ENCODE assay signal across 29 cellular contexts in genomic region chr18:58955738-58956137, GRCh38.
DNase-seq lines count a peak whose midpoint lies in the region; ATAC-seq, FAIRE-seq and TF ChIP-seq lines count a peak whose summit lies in the region.
"Had no signal": no experiment of that assay in that cellular context is flagged by ENCODE, and none has a peak within 500 bp of the region (broad histone marks: within the 10 kb centered on the region; RNA-seq: fewer than 3 reads in every experiment).

No MANE protein-coding gene starts in this region.

- H3K36me3 ChIP-seq in ACC112 (ENCODE audit: insufficient read depth, low read length) (peaks cover 7% of the 10 kb centered on the region), IMR-90 (ENCODE audit: control insufficient read depth, insufficient read depth, low read length) (peaks cover 17% of the 10 kb centered on the region), gastroesophageal sphincter (peaks cover 0 to 45% of the 10 kb centered on the region in 2 donors), testis (ENCODE audit: low read depth, missing control alignments) (no peaks in the 10 kb centered on the region)

- dilution Hi-C loops in IMR-90 (cut with HindIII; ENCODE audit: low sequenced_read_pairs, unreplicated experiment), result no loop called here

- peak overlapping the region; percentile 43; the same call in 1 of the 2 replicates for H3K4me3 ChIP-seq in ACC112 (ENCODE audit: low read depth, low read length)
- no peak overlapping the region for H3K4me3 ChIP-seq in IMR-90 (ENCODE audit: insufficient read depth, low read depth, low read length)
- H3K4me3 ChIP-seq in gastroesophageal sphincter, result no peak overlapping the region
- no peak overlapping the region for H3K4me3 ChIP-seq in testis
- H3K4me3 ChIP-seq: PC-9, skin epidermis, stomach, tibial nerve had no signal

- H3K56ac ChIP-seq in IMR-90 (ENCODE audit: extremely low read depth, insufficient read depth, low read length), result no peak overlapping the region

- TF ChIP-seq CTCF in IMR-90 (conservative IDR thresholded peaks at IDR 0.05; ENCODE audit: low read depth, low read length), result no peak
- TF ChIP-seq CTCF in gastroesophageal sphincter (IDR thresholded peaks at IDR 0.05), result no peak
- no peak for TF ChIP-seq CTCF in neural crest cell (conservative IDR thresholded peaks at IDR 0.05)
- no peak for TF ChIP-seq CTCF in testis (IDR thresholded peaks at IDR 0.05)

- ATAC-seq in IMR-90 (ENCODE audit: low read depth) (no peak), gastroesophageal sphincter (peak; percentile 70)

- intact Hi-C loops in IMR-90 (cut with micrococcal nuclease) (no loop called here), testis (cut with DNase I; ENCODE audit: low total_unique reads) (no loop called here)

- no peaks in the 10 kb centered on the region for H3K9me3 Mint-ChIP-seq in neural crest cell
- H3K9me3 Mint-ChIP-seq: activated CD4-positive, alpha-beta T cell treated with anti-CD3 and anti-CD28 coated beads, Interleukin-2, amount 10 ng/mL, durations not matched to agents 24 days and 14 days; activated naive CD8-positive, alpha-beta T cell treated with anti-CD3 and anti-CD28 coated beads, Interleukin-2, amount 10 ng/mL, durations not matched to agents 7 days and 5 days; activated T-cell treated with anti-CD3 and anti-CD28 coated beads, Interleukin-2, amount 50 U/mL, for 24 hours; HFFc6; IgD-negative memory B cell had no signal

- DNase-seq in IMR-90 (no peak), neural crest cell (ENCODE audit: low read depth, low spot score) (no peak), GM12892 (ENCODE audit: insufficient read length) (no peak), testis (no peak), GM19240 (ENCODE audit: insufficient read length, low spot score) (no peak)
- no peak for DNase-seq in activated CD4-positive, CD25-positive, alpha-beta regulatory T cell (lab: John Stamatoyannopoulos, UW)
- DNase-seq: activated CD4-positive, alpha-beta T cell treated with anti-CD3 and anti-CD28 coated beads, Interleukin-2, amount 10 ng/mL, durations not matched to agents 24 days and 14 days; activated gamma-delta T cell; activated naive CD8-positive, alpha-beta T cell treated with anti-CD3 and anti-CD28 coated beads, Interleukin-2, amount 10 ng/mL, durations not matched to agents 7 days and 5 days; activated T-cell treated with anti-CD3 and anti-CD28 coated beads, Interleukin-2, amount 50 U/mL, for 24 hours; cerebellar nuclear complex; DMS153; GF-D8; HFFc6; kidney glomerular epithelial cell; mammary epithelial cell; NCI-H1048; NCI-H187; NCI-H526; PC-9; SHP77; stomach had no signal

- no peak overlapping the region for H2AK9ac ChIP-seq in IMR-90 (replicated peaks; ENCODE audit: low read depth, low read length, poor library complexity)

- no peak for FAIRE-seq in GM12892 (lab: Jason Lieb, UNC)
- FAIRE-seq: A204.1 had no signal

- no peaks in the 10 kb centered on the region for H3K4me1 Mint-ChIP-seq in neural crest cell
- H3K4me1 Mint-ChIP-seq: activated CD4-positive, alpha-beta T cell treated with anti-CD3 and anti-CD28 coated beads, Interleukin-2, amount 10 ng/mL, durations not matched to agents 24 days and 14 days; activated naive CD8-positive, alpha-beta T cell treated with anti-CD3 and anti-CD28 coated beads, Interleukin-2, amount 10 ng/mL, durations not matched to agents 7 days and 5 days had no signal

- no peak overlapping the region for H2AK5ac ChIP-seq in IMR-90 (ENCODE audit: low read depth, low read length)

- POLR2A ChIA-PET in IMR-90 (lab: Charles Lee; ENCODE audit: unreplicated experiment), result no interaction called here

- no TSS peak for BruUV-seq in IMR-90 (replicated peaks; lab: Mats Ljungman, UMichigan)

- H3K36me3 Mint-ChIP-seq in neural crest cell (ENCODE audit: low read depth), result peaks cover 23% of the 10 kb centered on the region
- H3K36me3 Mint-ChIP-seq: activated naive CD8-positive, alpha-beta T cell treated with anti-CD3 and anti-CD28 coated beads, Interleukin-2, amount 10 ng/mL, durations not matched to agents 7 days and 5 days had no signal

- H3K23ac ChIP-seq in IMR-90 (ENCODE audit: low read depth, low read length), result no peak overlapping the region

- no peak overlapping the region for H2BK5ac ChIP-seq in IMR-90 (ENCODE audit: low read depth, low read length, poor library complexity, severe bottlenecking)

- H4K8ac ChIP-seq in IMR-90 (ENCODE audit: low read depth in 2 of 2, low read length in 2 of 2), result no peak overlapping the region

- H2BK15ac ChIP-seq in IMR-90 (ENCODE audit: low read depth, low read length), result no peak overlapping the region

- no peak overlapping the region for H3K18ac ChIP-seq in IMR-90 (ENCODE audit: low read depth, low read length)

- H4K5ac ChIP-seq in IMR-90 (ENCODE audit: low read depth, low read length), result no peak overlapping the region

- no peak for TF ChIP-seq EP300 in gastroesophageal sphincter (IDR thresholded peaks at IDR 0.05)

- TF ChIP-seq RAD21 in IMR-90 (IDR thresholded peaks at IDR 0.05; ENCODE audit: low read length), result no peak

- H3K27me3 Mint-ChIP-seq in neural crest cell (ENCODE audit: low read depth), result no peaks in the 10 kb centered on the region
- H3K27me3 Mint-ChIP-seq: IgD-negative memory B cell, progenitor cell of endocrine pancreas had no signal

- no peak overlapping the region for H3K4ac ChIP-seq in IMR-90 (ENCODE audit: low read depth, low read length)

- peaks cover 16% of the 10 kb centered on the region for H3K9me1 ChIP-seq in IMR-90 (ENCODE audit: insufficient read depth, low read length)

- H3K27me3 ChIP-seq in ACC112 (ENCODE audit: insufficient read depth, low read length), result no peaks in the 10 kb centered on the region
- no peaks in the 10 kb centered on the region for H3K27me3 ChIP-seq in IMR-90 (ENCODE audit: control insufficient read depth, insufficient read depth, low read length)
- H3K27me3 ChIP-seq in gastroesophageal sphincter, result no peaks in the 10 kb centered on the region
- H3K27me3 ChIP-seq in testis, result no peaks in the 10 kb centered on the region
- H3K27me3 ChIP-seq: stomach, tibial nerve had no signal

- no peaks in the 10 kb centered on the region for H4K20me1 ChIP-seq in IMR-90 (ENCODE audit: insufficient read depth, low read length)

- peak overlapping the region; percentile 27 for H3K27ac Mint-ChIP-seq in neural crest cell (ENCODE audit: unreplicated experiment)
- H3K27ac Mint-ChIP-seq: activated CD4-positive, alpha-beta T cell treated with anti-CD3 and anti-CD28 coated beads, Interleukin-2, amount 10 ng/mL, durations not matched to agents 24 days and 14 days; activated naive CD8-positive, alpha-beta T cell treated with anti-CD3 and anti-CD28 coated beads, Interleukin-2, amount 10 ng/mL, durations not matched to agents 7 days and 5 days; activated T-cell treated with anti-CD3 and anti-CD28 coated beads, Interleukin-2, amount 50 U/mL, for 24 hours; HFFc6; IgD-negative memory B cell had no signal

- no peak overlapping the region for H3K14ac ChIP-seq in IMR-90 (replicated peaks; ENCODE audit: low read depth, low read length)

- in situ Hi-C loops in IMR-90 (cut with MboI; ENCODE audit: low sequenced_read_pairs), result no loop called here

- H3K4me3 Mint-ChIP-seq in neural crest cell, result no peak overlapping the region
- H3K4me3 Mint-ChIP-seq: activated CD4-positive, alpha-beta T cell treated with anti-CD3 and anti-CD28 coated beads, Interleukin-2, amount 10 ng/mL, durations not matched to agents 24 days and 14 days; activated naive CD8-positive, alpha-beta T cell treated with anti-CD3 and anti-CD28 coated beads, Interleukin-2, amount 10 ng/mL, durations not matched to agents 7 days and 5 days; activated T-cell treated with anti-CD3 and anti-CD28 coated beads, Interleukin-2, amount 50 U/mL, for 24 hours; HFFc6 had no signal

- WGBS in IMR-90 (ENCODE audit: extremely low coverage in 2 of 2, insufficient read length in 1 of 2), 2 experiments, result no CpG with 5 or more reads among the region's 4 CpGs
- WGBS in gastroesophageal sphincter (ENCODE audit: low coverage in 1 of 2), 2 donors, result 70 to 100% methylated on average over 3 to 4 of the region's 4 CpGs
- 84 to 88% methylated on average over 4 of the region's 4 CpGs for WGBS in testis, 2 donors

- H2BK120ac ChIP-seq in IMR-90 (ENCODE audit: low read depth, low read length), result no peak overlapping the region

- H3K4me2 ChIP-seq in IMR-90 (ENCODE audit: low read depth, low read length), result no peak overlapping the region
- H3K4me2 ChIP-seq: PC-9 had no signal

- H3K79me2 ChIP-seq in ACC112 (ENCODE audit: control insufficient read depth, insufficient read depth, low read length, unreplicated experiment), result no peaks in the 10 kb centered on the region

- peaks cover 29 to 42% of the 10 kb centered on the region in 2 experiments for H3K79me1 ChIP-seq in IMR-90 (ENCODE audit: low read depth in 1 of 2, low read length in 2 of 2)

- H3K4me1 ChIP-seq in ACC112 (ENCODE audit: control insufficient read depth, insufficient read depth, low read length, unreplicated experiment), result peaks cover 7% of the 10 kb centered on the region
- H3K4me1 ChIP-seq in IMR-90 (ENCODE audit: control insufficient read depth, insufficient read depth, low read length), result 0 out of 2 replicates have a peak, but pooled peaks cover 2% of the 10 kb centered on the region
- peaks cover 0 to 6% (median 0%) of the 10 kb centered on the region in 3 donors for H3K4me1 ChIP-seq in gastroesophageal sphincter
- H3K4me1 ChIP-seq in testis, result peaks cover 8% of the 10 kb centered on the region

- H3K27ac ChIP-seq in ACC112 (ENCODE audit: low read depth, low read length) (no peak overlapping the region), IMR-90 (ENCODE audit: insufficient read depth, low read length) (no peak overlapping the region), gastroesophageal sphincter (no peak overlapping the region), testis (no peak overlapping the region)
- H3K27ac ChIP-seq: PC-9, stomach had no signal

- TF ChIP-seq POLR2A in IMR-90 (IDR thresholded peaks at IDR 0.05; ENCODE audit: low read depth, low read length) (no peak), gastroesophageal sphincter (IDR thresholded peaks at IDR 0.05) (no peak), GM12892 (IDR thresholded peaks at IDR 0.05; ENCODE audit: low read depth, low read length) (no peak), testis (IDR thresholded peaks at IDR 0.05) (no peak)

- no peak overlapping the region for H4K91ac ChIP-seq in IMR-90 (ENCODE audit: insufficient read depth, low read depth, low read length)

- CTCF ChIA-PET in IMR-90 (lab: Yijun Ruan, JAX), result no interaction called here

- no peak overlapping the region for H2BK20ac ChIP-seq in IMR-90 (ENCODE audit: low read depth, low read length)

- H2AFZ ChIP-seq in ACC112 (ENCODE audit: low read length, unreplicated experiment) (no peak overlapping the region), IMR-90 (replicated peaks; ENCODE audit: low read length, poor library complexity) (no peak overlapping the region)
- H2AFZ ChIP-seq: PC-9 had no signal

- no peak overlapping the region for H3K9ac ChIP-seq in IMR-90 (ENCODE audit: low read depth, low read length)

- H3K9me3 ChIP-seq in IMR-90 (ENCODE audit: control insufficient read depth, insufficient read depth, low read length) (no peaks in the 10 kb centered on the region), gastroesophageal sphincter (no peaks in the 10 kb centered on the region), testis (no peaks in the 10 kb centered on the region)
- H3K9me3 ChIP-seq: stomach, tibial nerve had no signal

TF ChIP-seq in IMR-90, 13 proteins besides CTCF, POLR2A, EP300 and RAD21 (continues in another document):
- no peak for TF ChIP-seq NFE2L2 (IDR thresholded peaks at IDR 0.05; ENCODE audit: low read depth, low read length)
- no peak for TF ChIP-seq BHLHE40 (IDR thresholded peaks at IDR 0.05; ENCODE audit: low read depth, low read length)
